Comparison of ENCODE assay signal across 32 cellular contexts in genomic region chr5:133230823-133231578, GRCh38.
DNase-seq lines count a peak whose midpoint lies in the region; ATAC-seq, FAIRE-seq and TF ChIP-seq lines count a peak whose summit lies in the region.
"Had no signal": no experiment of that assay in that cellular context is flagged by ENCODE, and none has a peak within 500 bp of the region (broad histone marks: within the 10 kb centered on the region; RNA-seq: fewer than 3 reads in every experiment).

No MANE protein-coding gene starts in this region.

- H3K4me1 ChIP-seq in A549 (peaks cover 25% of the 10 kb centered on the region), neuronal stem cell (ENCODE audit: control insufficient read depth in 2 of 2, insufficient read depth in 1 of 2, low read depth in 1 of 2, low read length in 2 of 2) (no peaks in the 10 kb centered on the region)
- H3K4me1 ChIP-seq: lower lobe of right lung had no signal

- FAIRE-seq in A549 (lab: Jason Lieb, UNC): no peak
- FAIRE-seq: endometrium, GM12878 had no signal

- no peak overlapping the region for H4K8ac ChIP-seq in neuronal stem cell (ENCODE audit: low read depth, low read length)

- no peaks in the 10 kb centered on the region for H3K27me3 ChIP-seq in neuronal stem cell (ENCODE audit: control insufficient read depth in 3 of 3, insufficient read depth in 3 of 3, low read depth in 1 of 3, low read length in 3 of 3)
- H3K27me3 ChIP-seq: dorsolateral prefrontal cortex, esophagus squamous epithelium, ovary, suprapubic skin had no signal

- peak overlapping the region; percentile 58 for H3K18ac ChIP-seq in neuronal stem cell (ENCODE audit: low read length)

- no peak overlapping the region for H4K91ac ChIP-seq in neuronal stem cell (ENCODE audit: low read depth, low read length, poor library complexity)

- no peaks in the 10 kb centered on the region for H3K36me3 ChIP-seq in neuronal stem cell (replicated peaks in 1 of 2; ENCODE audit: control insufficient read depth in 2 of 2, insufficient read depth in 2 of 2, low read length in 2 of 2)
- H3K36me3 ChIP-seq: esophagus squamous epithelium, lower lobe of right lung, ovary, suprapubic skin had no signal

- H3K4ac ChIP-seq in neuronal stem cell (ENCODE audit: low read length): no peak overlapping the region

- H3K27me3 Mint-ChIP-seq in central memory CD8-positive, alpha-beta T cell: peaks cover 42% of the 10 kb centered on the region
- H3K27me3 Mint-ChIP-seq: activated CD4-positive, alpha-beta memory T cell treated with anti-CD3 and anti-CD28 coated beads for 36 hours; activated naive CD8-positive, alpha-beta T cell treated with anti-CD3 and anti-CD28 coated beads, Interleukin-2, amount 50 U/mL, for 24 hours had no signal

- H2BK120ac ChIP-seq in neuronal stem cell (ENCODE audit: low read depth, low read length): peak overlapping the region; percentile 26

- no peak for TF ChIP-seq RAD21 in A549 (conservative IDR thresholded peaks at IDR 0.05 in 1 of 2, IDR thresholded peaks at IDR 0.05 in 1 of 2)

- no peaks in the 10 kb centered on the region for H3K9me3 ChIP-seq in A549
- H3K9me3 ChIP-seq in neuronal stem cell (replicated peaks in 1 of 2; ENCODE audit: control insufficient read depth in 2 of 2, insufficient read depth in 1 of 2, low read depth in 1 of 2, low read length in 2 of 2): no peaks in the 10 kb centered on the region
- H3K9me3 ChIP-seq: esophagus squamous epithelium, lower lobe of right lung, ovary, suprapubic skin had no signal

- H3K9me3 Mint-ChIP-seq in central memory CD8-positive, alpha-beta T cell: no peaks in the 10 kb centered on the region
- H3K9me3 Mint-ChIP-seq: activated CD4-positive, alpha-beta memory T cell treated with anti-CD3 and anti-CD28 coated beads for 36 hours; activated naive CD8-positive, alpha-beta T cell treated with anti-CD3 and anti-CD28 coated beads, Interleukin-2, amount 50 U/mL, for 24 hours; CD4-positive, alpha-beta memory T cell; nephron progenitor cell had no signal

- no peak overlapping the region for H2BK12ac ChIP-seq in neuronal stem cell (ENCODE audit: low read length)

- no peak overlapping the region for H3K4me3 Mint-ChIP-seq in central memory CD8-positive, alpha-beta T cell
- H3K4me3 Mint-ChIP-seq: activated CD4-positive, alpha-beta memory T cell treated with anti-CD3 and anti-CD28 coated beads for 36 hours; activated naive CD8-positive, alpha-beta T cell treated with anti-CD3 and anti-CD28 coated beads, Interleukin-2, amount 50 U/mL, for 24 hours; CD4-positive, alpha-beta memory T cell; nephron progenitor cell had no signal

- WGBS in A549 (ENCODE audit: missing lambda C conversion rate): 74% methylated on average over 9 of the region's 9 CpGs
- no CpG with 5 or more reads among the region's 9 CpGs for WGBS in neuronal stem cell (ENCODE audit: extremely low coverage in 2 of 2, insufficient read length in 2 of 2, insufficient replicate concordance in 1 of 2), 2 donors

- peak overlapping the region; percentile 25 for H2AK5ac ChIP-seq in neuronal stem cell (ENCODE audit: low read depth, low read length)

- H3K23ac ChIP-seq in neuronal stem cell (ENCODE audit: low read depth, low read length, poor library complexity): no peak overlapping the region

- H3K27ac Mint-ChIP-seq in central memory CD8-positive, alpha-beta T cell (ENCODE audit: low read depth): peak overlapping the region; percentile 23
- H3K27ac Mint-ChIP-seq: activated CD4-positive, alpha-beta memory T cell treated with anti-CD3 and anti-CD28 coated beads for 36 hours; activated naive CD8-positive, alpha-beta T cell treated with anti-CD3 and anti-CD28 coated beads, Interleukin-2, amount 50 U/mL, for 24 hours; nephron progenitor cell had no signal

- ATAC-seq in A549 (no peak), HG03196 (IDR thresholded peaks at IDR 0.05; ENCODE audit: unreplicated experiment) (no peak), HG03045 (IDR thresholded peaks at IDR 0.05; ENCODE audit: unreplicated experiment) (no peak)
- no peak for ATAC-seq in central memory CD8-positive, alpha-beta T cell (replicated peaks; ENCODE audit: extremely low read depth, poor library complexity, severe bottlenecking)
- ATAC-seq: activated naive CD8-positive, alpha-beta T cell treated with anti-CD3 and anti-CD28 coated beads, Interleukin-2, amount 50 U/mL, for 24 hours; lower lobe of right lung; SK-N-SH treated with all-trans-retinoic acid at 6 μM for 48 hours had no signal

- no peak for DNase-seq in A549 (ENCODE audit: low read depth in 1 of 2, low spot score in 1 of 2)
- peak; percentile 52 for DNase-seq in NCI-H69 (lab: John Stamatoyannopoulos, UW)
- no peak for DNase-seq in central memory CD8-positive, alpha-beta T cell (ENCODE audit: low spot score in 2 of 2)
- DNase-seq in neuronal stem cell (ENCODE audit: low spot score): no peak
- DNase-seq in iPS-NIHi7 (ENCODE audit: extremely low spot score): no peak
- DNase-seq in NCI-H146 (lab: John Stamatoyannopoulos, UW): no peak
- DNase-seq: activated CD4-positive, alpha-beta memory T cell treated with anti-CD3 and anti-CD28 coated beads for 36 hours; activated CD4-positive, CD25-positive, alpha-beta regulatory T cell treated with anti-CD3 and anti-CD28 coated beads, Interleukin-2, amount 50 U/mL, for 72 hours; activated CD8-positive, alpha-beta memory T cell treated with anti-CD3 and anti-CD28 coated beads, Interleukin-2, amount 50 U/mL, for 4 hours; activated naive CD4-positive, alpha-beta T cell; activated naive CD8-positive, alpha-beta T cell treated with anti-CD3 and anti-CD28 coated beads, Interleukin-2, amount 50 U/mL, for 24 hours; CD4-positive, alpha-beta memory T cell; central memory CD4-positive, alpha-beta T cell; DMS153; esophagus squamous epithelium; foreskin melanocyte; lower lobe of right lung; NCI-H1436 treated with DMSO at 0.1 percent for 48 hours; NCI-H510A treated with DMSO at 0.1 percent for 48 hours; nephron progenitor cell; NK-92 treated with Interleukin-12 subunit alpha and Interleukin-12 subunit beta, amount 100 ng/mL, for 24 hours; ovary; stimulated activated naive CD4-positive, alpha-beta T cell treated with Interleukin-2 at 50 U/mL for 16 hours; T-helper 2 cell had no signal

- CTCF ChIA-PET in A549 (lab: Yijun Ruan, JAX): interaction anchor here (0.9 to 10.2 kb wide), 2 partner anchors 14 to 120 kb away, joined by 4 to 71 read pairs; no protein-coding TSS in a partner anchor

- no peak overlapping the region for H2BK15ac ChIP-seq in neuronal stem cell (ENCODE audit: low read length)

- no peak overlapping the region for H3K9ac ChIP-seq in neuronal stem cell (ENCODE audit: low read depth, low read length, poor library complexity)

- no peaks in the 10 kb centered on the region for H3K36me3 Mint-ChIP-seq in central memory CD8-positive, alpha-beta T cell (ENCODE audit: insufficient read depth)
- H3K36me3 Mint-ChIP-seq: activated CD4-positive, alpha-beta memory T cell treated with anti-CD3 and anti-CD28 coated beads for 36 hours; CD4-positive, alpha-beta memory T cell had no signal

- H3K4me2 ChIP-seq in A549 (no peak overlapping the region), neuronal stem cell (ENCODE audit: insufficient read depth, low read length, poor library complexity, severe bottlenecking) (no peak overlapping the region)
- H3K4me2 ChIP-seq: smooth muscle cell had no signal

- TF ChIP-seq POLR2A in A549 (IDR thresholded peaks at IDR 0.05; ENCODE audit: low read length): no peak

- H3K4me1 Mint-ChIP-seq in central memory CD8-positive, alpha-beta T cell: no peaks in the 10 kb centered on the region
- H3K4me1 Mint-ChIP-seq: activated naive CD8-positive, alpha-beta T cell treated with anti-CD3 and anti-CD28 coated beads, Interleukin-2, amount 50 U/mL, for 24 hours; nephron progenitor cell had no signal

- no peak for TF ChIP-seq CTCF in A549 (IDR thresholded peaks at IDR 0.05)

- POLR2A ChIA-PET in A549 (lab: Yijun Ruan, JAX): no interaction called here

- no peak overlapping the region for H3K14ac ChIP-seq in neuronal stem cell (ENCODE audit: low read length)

- H3K79me1 ChIP-seq in neuronal stem cell (ENCODE audit: low read depth, low read length): no peaks in the 10 kb centered on the region

- H3K4me3 ChIP-seq in A549 (no peak overlapping the region), neuronal stem cell (ENCODE audit: low read length in 2 of 2) (no peak overlapping the region)
- H3K4me3 ChIP-seq: dorsolateral prefrontal cortex, esophagus squamous epithelium, GM12878, lower lobe of right lung, ovary, smooth muscle cell, suprapubic skin had no signal

- no peak for TF ChIP-seq EP300 in A549 (IDR thresholded peaks at IDR 0.05)

- H2AFZ ChIP-seq in neuronal stem cell (ENCODE audit: low read length): no peak overlapping the region

- H3K27ac ChIP-seq in A549: peak overlapping the region; percentile 28 to 57; a peak in 3 of 6 replicates
- no peak overlapping the region for H3K27ac ChIP-seq in neuronal stem cell (replicated peaks; ENCODE audit: low read length)
- H3K27ac ChIP-seq: esophagus squamous epithelium, lower lobe of right lung, ovary, suprapubic skin had no signal

- H2BK5ac ChIP-seq in neuronal stem cell (ENCODE audit: low read length): no peak overlapping the region

TF ChIP-seq in A549, 52 proteins besides CTCF, POLR2A, EP300 and RAD21:
- TF ChIP-seq PHF8 (IDR thresholded peaks at IDR 0.05; ENCODE audit: borderline replicate concordance, low read depth) (no peak), JUN (IDR thresholded peaks at IDR 0.05) (no peak), HOXA7 (CRISPR knock-in tag; IDR thresholded peaks at IDR 0.05) (no peak)
